In genomic region chr5:1386274-1386717, GRCh38 we compare ENCODE assay signal across 8 cellular contexts. TPM values are rescaled to one million over a fixed set of nuclear protein-coding genes. Genes with fewer than 3 reads are reported as not detected.
DNase-seq lines count a peak whose midpoint lies in the region; ATAC-seq and TF ChIP-seq lines count a peak whose summit lies in the region.

No MANE protein-coding gene starts in this region.

- no peaks in the 10 kb centered on the region for H3F3A ChIP-seq in neural cell (ENCODE audit: insufficient read depth, low read length, poor library complexity, severe bottlenecking)

- peak overlapping the region; percentile 88 for H3K4me3 Mint-ChIP-seq in activated T-cell treated with anti-CD3 and anti-CD28 coated beads, Interleukin-2, amount 50 U/mL, for 24 hours
- H3K4me3 Mint-ChIP-seq in stimulated activated naive CD8-positive, alpha-beta T cell treated with anti-CD3 and anti-CD28 coated beads, Interleukin-15, amount 100 ng/mL, for 72 hours = peak overlapping the region; percentile 98

- H3K27me3 Mint-ChIP-seq in activated T-cell treated with anti-CD3 and anti-CD28 coated beads, Interleukin-2, amount 50 U/mL, for 24 hours = peaks cover 4% of the 10 kb centered on the region
- peaks cover 4% of the 10 kb centered on the region for H3K27me3 Mint-ChIP-seq in stimulated activated naive CD8-positive, alpha-beta T cell treated with anti-CD3 and anti-CD28 coated beads, Interleukin-15, amount 100 ng/mL, for 72 hours

- TF ChIP-seq EP300 in neural cell (conservative IDR thresholded peaks at IDR 0.05; ENCODE audit: poor library complexity, severe bottlenecking) = no peak

- peak overlapping the region; percentile 68 for H3K4me3 ChIP-seq in neural cell (ENCODE audit: low read length)

- H3K79me2 ChIP-seq in neural cell (replicated peaks; ENCODE audit: insufficient read depth, low read length) = no peaks in the 10 kb centered on the region

- H3K36me3 ChIP-seq in neural cell (ENCODE audit: insufficient read depth, low read length) = no peaks in the 10 kb centered on the region

- H4K20me1 ChIP-seq in neural cell (ENCODE audit: insufficient read depth) = no peaks in the 10 kb centered on the region

- H3K9me2 ChIP-seq in neural cell (ENCODE audit: insufficient read depth, low read length) = no peaks in the 10 kb centered on the region

- H3K9ac ChIP-seq in neural cell (ENCODE audit: low read length) = peak overlapping the region; percentile 66

- DNase-seq in NCI-H1417 (lab: John Stamatoyannopoulos, UW) = peak in 2 of 3 experiments; percentile 83 to 85
- no peak for DNase-seq in NCI-H1417 treated with DMSO at 0.1 percent for 48 hours (lab: John Stamatoyannopoulos, UW)
- DNase-seq in NCI-H748 (lab: John Stamatoyannopoulos, UW; ENCODE audit: unreplicated experiment) = peak; percentile 95
- peak; percentile 79 for DNase-seq in activated T-cell treated with anti-CD3 and anti-CD28 coated beads, Interleukin-2, amount 50 U/mL, for 24 hours
- peak; percentile 15 for DNase-seq in fibroblast of peridontal ligament (ENCODE audit: extremely low read depth)
- DNase-seq in stimulated activated naive CD8-positive, alpha-beta T cell treated with anti-CD3 and anti-CD28 coated beads, Interleukin-15, amount 100 ng/mL, for 72 hours = peak; percentile 66 to 71

- TF ChIP-seq RAD21 in neural cell (conservative IDR thresholded peaks at IDR 0.05) = peak; percentile 15

- H2AFZ ChIP-seq in neural cell (ENCODE audit: low read depth, low read length) = peak overlapping the region; percentile 56

- peaks cover 53% of the 10 kb centered on the region for H3K27me3 ChIP-seq in neural cell (ENCODE audit: insufficient read depth, low read depth, low read length)

- peak overlapping the region; percentile 39 for H3K4me2 ChIP-seq in neural cell (ENCODE audit: low read length)

- peak; percentile 34 for ATAC-seq in HG02970 (IDR thresholded peaks at IDR 0.05; ENCODE audit: low FRiP score, unreplicated experiment)
- peak; percentile 77 for ATAC-seq in stimulated activated naive CD8-positive, alpha-beta T cell treated with anti-CD3 and anti-CD28 coated beads, Interleukin-15, amount 100 ng/mL, for 72 hours

- H3K9me3 Mint-ChIP-seq in activated T-cell treated with anti-CD3 and anti-CD28 coated beads, Interleukin-2, amount 50 U/mL, for 24 hours = no peaks in the 10 kb centered on the region
- no peaks in the 10 kb centered on the region for H3K9me3 Mint-ChIP-seq in stimulated activated naive CD8-positive, alpha-beta T cell treated with anti-CD3 and anti-CD28 coated beads, Interleukin-15, amount 100 ng/mL, for 72 hours

- peak; percentile 9 for TF ChIP-seq CTCF in neural cell (IDR thresholded peaks at IDR 0.05; ENCODE audit: poor library complexity, severe bottlenecking)

- H3K36me3 Mint-ChIP-seq in activated T-cell treated with anti-CD3 and anti-CD28 coated beads, Interleukin-2, amount 50 U/mL, for 24 hours (ENCODE audit: low read depth) = no peaks in the 10 kb centered on the region

- H3K27ac Mint-ChIP-seq in activated T-cell treated with anti-CD3 and anti-CD28 coated beads, Interleukin-2, amount 50 U/mL, for 24 hours = peak overlapping the region; percentile 93
- peak overlapping the region; percentile 89 to 95 for H3K27ac Mint-ChIP-seq in stimulated activated naive CD8-positive, alpha-beta T cell treated with anti-CD3 and anti-CD28 coated beads, Interleukin-15, amount 100 ng/mL, for 72 hours

- H3K27ac ChIP-seq in neural cell (ENCODE audit: low read length) = no peak overlapping the region

- peaks cover 25% of the 10 kb centered on the region for H3K4me1 Mint-ChIP-seq in activated T-cell treated with anti-CD3 and anti-CD28 coated beads, Interleukin-2, amount 50 U/mL, for 24 hours (ENCODE audit: low read depth)
- H3K4me1 Mint-ChIP-seq in stimulated activated naive CD8-positive, alpha-beta T cell treated with anti-CD3 and anti-CD28 coated beads, Interleukin-15, amount 100 ng/mL, for 72 hours = peaks cover 23% of the 10 kb centered on the region

- no peaks in the 10 kb centered on the region for H3K9me3 ChIP-seq in neural cell (ENCODE audit: low read length)

TF ChIP-seq in neural cell, 6 proteins besides CTCF, POLR2A, EP300 and RAD21:
- TF ChIP-seq POLR2AphosphoS5 (IDR thresholded peaks at IDR 0.05) (no peak), MXI1 (conservative IDR thresholded peaks at IDR 0.05; ENCODE audit: poor library complexity, severe bottlenecking) (peak; percentile 30), TAF1 (IDR thresholded peaks at IDR 0.05; ENCODE audit: low read depth) (no peak), EZH2 (IDR thresholded peaks at IDR 0.05; ENCODE audit: borderline replicate concordance, insufficient read depth, low read length, poor library complexity, severe bottlenecking) (no peak), REST (IDR thresholded peaks at IDR 0.05; ENCODE audit: borderline replicate concordance) (no peak)

RNA-seq across cellular contexts. Expression of gene CLPTM1L, which starts 41.4 kb away (rescaled TPM):
- polyA plus RNA-seq in neural cell = 61.6 and 78.9 TPM in 2 replicates
- polyA minus RNA-seq in neural cell = 77.9 and 110 TPM in 2 replicates

RNA-seq across cellular contexts. Expression of gene SLC6A3, which starts 58.9 kb away (rescaled TPM):
- polyA plus RNA-seq in neural cell = 0.77 TPM in 1 of 2 replicates, not detected in the other
- polyA minus RNA-seq in neural cell = not detected in 2 replicates
